ENCODE assay signal across 14 cellular contexts in the genomic region with DNA sequence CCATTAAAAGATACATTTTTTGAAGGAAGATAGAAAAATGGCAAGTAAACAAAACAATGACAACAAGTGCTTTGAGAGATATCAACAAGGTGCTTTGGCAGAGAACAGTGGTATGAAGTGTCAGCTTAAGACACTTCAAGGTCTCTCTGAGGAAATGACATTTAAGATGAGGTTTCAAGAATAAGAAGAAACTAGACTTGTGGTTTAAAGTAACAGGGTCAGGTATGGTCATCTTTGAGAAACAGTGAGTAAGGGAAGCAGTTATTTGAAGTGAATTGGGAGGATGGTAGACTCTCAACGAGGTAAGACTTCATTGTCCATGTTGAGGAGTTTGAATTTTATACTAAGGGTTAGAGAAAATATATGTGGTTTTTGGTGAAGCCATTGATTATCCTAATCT.
DNase-seq lines count a peak whose midpoint lies in the region; ATAC-seq, FAIRE-seq and TF ChIP-seq lines count a peak whose summit lies in the region.
"Had no signal": no experiment of that assay in that cellular context is flagged by ENCODE, and none has a peak within 500 bp of the region (broad histone marks: within the 10 kb centered on the region; RNA-seq: fewer than 3 reads in every experiment).

No MANE protein-coding gene starts in this region.

- ATAC-seq in GM19351 (IDR thresholded peaks at IDR 0.05; ENCODE audit: unreplicated experiment) = peak; percentile 91
- peak; percentile 97 for ATAC-seq in HG03280 (IDR thresholded peaks at IDR 0.05; ENCODE audit: unreplicated experiment)

- FAIRE-seq in GM12891 (lab: Jason Lieb, UNC) = peak; percentile 78
- peak; percentile 27 for FAIRE-seq in H54 (lab: Jason Lieb, UNC)

- DNase-seq in GM12891 (ENCODE audit: insufficient read length, low spot score) (peak; percentile 28), H54 (ENCODE audit: insufficient read length, low spot score) (no peak), NCI-H2081 treated with DMSO at 0.1 percent for 48 hours (lab: John Stamatoyannopoulos, UW) (no peak), LoVo (ENCODE audit: low spot score) (no peak), NCI-H226 (no peak)
- DNase-seq in stimulated activated CD4-positive, alpha-beta T cell treated with anti-CD3 and anti-CD28 coated beads, Interleukin-4, amount 100 ng/mL, for 24 hours = no peak
- DNase-seq: activated CD4-positive, alpha-beta T cell treated with anti-CD3 and anti-CD28 coated beads for 1 hour; amniotic stem cell; cortex of kidney; esophagus squamous epithelium; NCI-H187 treated with DMSO at 0.1 percent for 48 hours; SW 1271 had no signal

- TF ChIP-seq POLR2A in GM12891 (IDR thresholded peaks at IDR 0.05; ENCODE audit: low read depth, low read length) = no peak
- TF ChIP-seq POLR2A in H54 (IDR thresholded peaks at IDR 0.05; ENCODE audit: low read depth, low read length) = no peak

TF ChIP-seq in GM12891, 5 proteins besides CTCF, POLR2A, EP300 and RAD21:
- TF ChIP-seq SPI1 (IDR thresholded peaks at IDR 0.05; ENCODE audit: low read depth, low read length) (peak; percentile 40; the same call in 1 of the 2 replicates), POU2F2 (IDR thresholded peaks at IDR 0.05; ENCODE audit: low read depth, low read length) (no peak), PAX5 (IDR thresholded peaks at IDR 0.05; ENCODE audit: insufficient read depth, low read length, severe bottlenecking) (no peak)
TF ChIP-seq in GM12891: peak in this region for 1.
